34 cellular contexts compared by ENCODE assay signal in the genomic region with DNA sequence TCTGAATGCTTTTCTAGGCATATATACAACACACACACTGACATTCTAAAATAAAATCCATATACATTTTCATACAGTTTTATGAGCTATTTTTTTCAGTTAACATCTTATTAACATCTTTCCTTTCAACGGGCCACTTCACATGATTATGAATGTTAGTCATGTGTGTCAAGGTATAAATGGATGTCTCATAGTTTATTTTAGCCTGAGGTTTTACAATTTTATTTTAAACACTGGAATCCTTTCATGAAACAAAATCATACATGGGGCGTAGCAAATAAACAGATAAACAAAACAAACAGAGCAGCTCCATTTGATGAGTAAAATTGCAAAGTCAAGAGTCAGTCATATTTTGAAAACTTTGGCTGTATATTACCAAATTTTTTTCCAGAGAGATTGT.
"Had no signal": no experiment of that assay in that cellular context is flagged by ENCODE, and none has a peak within 500 bp of the region (broad histone marks: within the 10 kb centered on the region; RNA-seq: fewer than 3 reads in every experiment).

No MANE protein-coding gene starts in this region.

- H3K4me3 ChIP-seq: coronary artery, dorsolateral prefrontal cortex, esophagus muscularis mucosa, gastroesophageal sphincter had no signal

- H3K4me3 Mint-ChIP-seq: activated B cell treated with CpG ODN at 0.5 μM for 24 hours; activated CD8-positive, alpha-beta T cell treated with anti-CD3 and anti-CD28 coated beads for 36 hours; activated naive CD8-positive, alpha-beta T cell; activated T-cell treated with anti-CD3 and anti-CD28 coated beads, Interleukin-2, amount 50 U/mL, for 4 hours; activated T-helper 17 cell treated with anti-CD3 and anti-CD28 coated beads, Interleukin-2, amount 50 U/mL, for 72 hours; central memory CD8-positive, alpha-beta T cell; dendritic cell treated with granulocyte-macrophage colony-stimulating factor and Interleukin-4, amounts not matched to agents 40 ng/mL and 50 ng/mL, for 4 days; endodermal cell; T-helper 17 cell; T-helper 2 cell treated with Interferon-gamma antibody and Interleukin-4, amounts not matched to agents 5 μg/mL and 100 μg/mL, for 36 hours had no signal

- FAIRE-seq: astrocyte, bronchial epithelial cell had no signal

- ATAC-seq: activated CD4-positive, CD25-positive, alpha-beta regulatory T cell treated with anti-CD3 and anti-CD28 coated beads, Interleukin-2, amount 50 U/mL, for 24 hours; activated CD8-positive, alpha-beta T cell treated with anti-CD3 and anti-CD28 coated beads for 36 hours; activated T-cell treated with anti-CD3 and anti-CD28 coated beads, Interleukin-2, amount 50 U/mL, for 4 hours; activated T-helper 17 cell treated with anti-CD3 and anti-CD28 coated beads, Interleukin-2, amount 50 U/mL, for 72 hours; foreskin keratinocyte; gastroesophageal sphincter; T-helper 17 cell had no signal

- H3K27me3 ChIP-seq: brain microvascular endothelial cell, dorsolateral prefrontal cortex, esophagus muscularis mucosa, foreskin keratinocyte, gastroesophageal sphincter had no signal

- H3K27me3 Mint-ChIP-seq: activated B cell treated with CpG ODN at 0.5 μM for 24 hours; activated CD8-positive, alpha-beta T cell treated with anti-CD3 and anti-CD28 coated beads for 36 hours; activated naive CD8-positive, alpha-beta T cell; activated T-helper 17 cell treated with anti-CD3 and anti-CD28 coated beads, Interleukin-2, amount 50 U/mL, for 72 hours; central memory CD8-positive, alpha-beta T cell; dendritic cell treated with granulocyte-macrophage colony-stimulating factor and Interleukin-4, amounts not matched to agents 40 ng/mL and 50 ng/mL, for 4 days; T-helper 17 cell had no signal

- H3K27ac ChIP-seq: brain microvascular endothelial cell, coronary artery, dorsolateral prefrontal cortex, esophagus muscularis mucosa, foreskin keratinocyte, gastroesophageal sphincter, WERI-Rb-1 had no signal

- H3K4me1 Mint-ChIP-seq: activated B cell treated with CpG ODN at 0.5 μM for 24 hours, endodermal cell, T-helper 17 cell had no signal

- H3K4me1 ChIP-seq: esophagus muscularis mucosa, foreskin keratinocyte, gastroesophageal sphincter had no signal

- H3K27ac Mint-ChIP-seq: activated B cell treated with CpG ODN at 0.5 μM for 24 hours; activated CD8-positive, alpha-beta T cell treated with anti-CD3 and anti-CD28 coated beads for 36 hours; activated naive CD8-positive, alpha-beta T cell; activated T-helper 17 cell treated with anti-CD3 and anti-CD28 coated beads, Interleukin-2, amount 50 U/mL, for 72 hours; dendritic cell treated with granulocyte-macrophage colony-stimulating factor and Interleukin-4, amounts not matched to agents 40 ng/mL and 50 ng/mL, for 4 days; endodermal cell; T-helper 17 cell; T-helper 2 cell treated with Interferon-gamma antibody and Interleukin-4, amounts not matched to agents 5 μg/mL and 100 μg/mL, for 36 hours had no signal

- H3K36me3 ChIP-seq: brain microvascular endothelial cell, esophagus muscularis mucosa, gastroesophageal sphincter, WERI-Rb-1 had no signal

- DNase-seq: activated B cell treated with CpG ODN at 0.5 μM for 24 hours; activated CD4-positive, alpha-beta T cell treated with anti-CD3 and anti-CD28 coated beads for 48 hours; activated CD4-positive, alpha-beta T cell treated with anti-CD3 and anti-CD28 coated beads, Interleukin-2, amount 50 U/mL, for 1 hour; activated CD4-positive, alpha-beta T cell treated with anti-CD3 and anti-CD28 coated beads, Interleukin-2, amount 50 U/mL, for 48 hours; activated CD8-positive, alpha-beta memory T cell treated with anti-CD3 and anti-CD28 coated beads for 24 hours; activated CD8-positive, alpha-beta T cell treated with anti-CD3 and anti-CD28 coated beads for 36 hours; activated effector memory CD4-positive, alpha-beta T cell treated with Interleukin-2 at 50 U/mL for 16 hours; activated gamma-delta T cell treated with Interleukin-2 at 50 U/mL for 16 hours; activated naive CD4-positive, alpha-beta T cell treated with anti-CD3 and anti-CD28 coated beads, Interleukin-2, amount 50 U/mL, for 16 hours; activated naive CD4-positive, alpha-beta T cell treated with Interleukin-2 at 50 U/mL for 16 hours; activated T-cell treated with anti-CD3 and anti-CD28 coated beads, Interleukin-2, amount 50 U/mL, for 4 hours; amniotic stem cell; anterior cingulate cortex; brain microvascular endothelial cell; dorsolateral prefrontal cortex; effector memory CD4-positive, alpha-beta T cell; endodermal cell; erythroblast; foreskin keratinocyte; T-helper 1 cell; T-helper 17 cell; T1000; WERI-Rb-1 had no signal
